ENCODE assay signal across 1 cellular context in genomic region chr5:132814441-132815294, GRCh38.
TF ChIP-seq lines count a peak whose summit lies in the region.

No MANE protein-coding gene starts in this region.

TF ChIP-seq in K562, 482 proteins besides CTCF, POLR2A, EP300 and RAD21:
- TF ChIP-seq HNRNPL (IDR thresholded peaks at IDR 0.05; ENCODE audit: low read depth, low read length): 0 out of 2 replicates have a peak, but pooled peaks have one; percentile 7
- TF ChIP-seq ZBTB33 (CRISPR knock-in tag; IDR thresholded peaks at IDR 0.05): peak; percentile 95
- no peak for TF ChIP-seq MCM3 (IDR thresholded peaks at IDR 0.05)
- no peak for TF ChIP-seq RUNX1 (IDR thresholded peaks at IDR 0.05; ENCODE audit: low read depth)
